8 cellular contexts compared by ENCODE assay signal in genomic region chr13:95676100-95676774, GRCh38. TPM values are rescaled to one million over a fixed set of nuclear protein-coding genes. Genes with fewer than 3 reads are reported as not detected.
DNase-seq lines count a peak whose midpoint lies in the region; ATAC-seq and TF ChIP-seq lines count a peak whose summit lies in the region.

No MANE protein-coding gene starts in this region.

- H3K9me2 ChIP-seq in DOHH2 (replicated peaks; ENCODE audit: control insufficient read depth, low read length) = no peaks in the 10 kb centered on the region

- H3K27ac ChIP-seq in DOHH2 (ENCODE audit: low read depth, low read length) (peak overlapping the region; percentile 61), epithelial cell of prostate (peak overlapping the region; percentile 91)

- no peaks in the 10 kb centered on the region for H3K27me3 Mint-ChIP-seq in nephron (ENCODE audit: low read depth)

- no peaks in the 10 kb centered on the region for H3K27me3 ChIP-seq in DOHH2 (ENCODE audit: control insufficient read depth, low read length)

- peak overlapping the region; percentile 91 for H3K4me3 ChIP-seq in DOHH2 (ENCODE audit: low read length)

- peaks cover 32% of the 10 kb centered on the region for H3K9me3 Mint-ChIP-seq in nephron

- DNase-seq in M059J (ENCODE audit: low read depth) = peak; percentile 39
- DNase-seq in T-helper 22 cell (ENCODE audit: low read depth) = peak; percentile 1
- DNase-seq in epithelial cell of prostate (ENCODE audit: low read depth, low spot score) = no peak
- DNase-seq in effector CD8-positive, alpha-beta T cell (lab: John Stamatoyannopoulos, UW) = no peak

- peaks cover 37% of the 10 kb centered on the region for H3K36me3 ChIP-seq in DOHH2 (ENCODE audit: control insufficient read depth, low read length)

- peak overlapping the region; percentile 91 to 97 (median 97) for H3K27ac Mint-ChIP-seq in nephron

- H3F3A ChIP-seq in DOHH2 (ENCODE audit: control insufficient read depth, insufficient read depth) = no peaks in the 10 kb centered on the region; the same call in none of the 2 replicates

- peak; percentile 19 for ATAC-seq in GM21723 (IDR thresholded peaks at IDR 0.05; ENCODE audit: unreplicated experiment)
- ATAC-seq in HG03108 (IDR thresholded peaks at IDR 0.05; ENCODE audit: unreplicated experiment) = no peak

- H3K79me2 ChIP-seq in DOHH2 (ENCODE audit: control insufficient read depth, low read length) = peaks cover 63% of the 10 kb centered on the region

- peaks cover 39% of the 10 kb centered on the region for H3K36me3 Mint-ChIP-seq in nephron (ENCODE audit: low read depth)

- peak overlapping the region; percentile 80 for H3K4me2 ChIP-seq in DOHH2 (ENCODE audit: low read length)

- peaks cover 39% of the 10 kb centered on the region for H3K4me1 ChIP-seq in DOHH2 (ENCODE audit: control insufficient read depth, low read length)

- TF ChIP-seq CTCF in DOHH2 (IDR thresholded peaks at IDR 0.05; ENCODE audit: low read depth, low read length, poor library complexity, severe bottlenecking) (no peak), nephron (IDR thresholded peaks at IDR 0.05; ENCODE audit: unreplicated experiment in 3 of 3) (no peak)

- peaks cover 46% of the 10 kb centered on the region for H3K4me1 Mint-ChIP-seq in nephron

- peaks cover 7% of the 10 kb centered on the region; the same call in 1 of the 2 replicates for H3K9me3 ChIP-seq in DOHH2 (ENCODE audit: control insufficient read depth, insufficient read depth, low read length)

- peak overlapping the region; percentile 97 to 98 (median 98) for H3K4me3 Mint-ChIP-seq in nephron

- H4K20me1 ChIP-seq in DOHH2 (ENCODE audit: control insufficient read depth, insufficient read depth, low read depth, low read length) = peaks cover 8% of the 10 kb centered on the region; the same call in 1 of the 2 replicates

RNA-seq across cellular contexts. Expression of gene DNAJC3, which starts 0.7 kb away (rescaled TPM):
- total RNA-seq in M059J (2014; rRNA removed; shearing (Covaris generic)) = 25.2 and 33.3 TPM in 2 replicates

RNA-seq across cellular contexts. Expression of gene DZIP1, which starts 31.7 kb away (rescaled TPM):
- total RNA-seq in M059J (2014; rRNA removed; shearing (Covaris generic)) = 17.0 and 24.3 TPM in 2 replicates

Comparison
In these comparisons a context has a peak if more than half of its experiments do, and no peak if none do; other contexts are left out.
1. DNase-seq: peak in M059J (single experiment) and T-helper 22 cell (single experiment); none in epithelial cell of prostate (single experiment) and effector CD8-positive, alpha-beta T cell (single experiment).